Comparison of ENCODE assay signal across 8 cellular contexts in genomic region chr4:122827899-122828601, GRCh38. TPM values are rescaled to one million over a fixed set of nuclear protein-coding genes. Genes with fewer than 3 reads are reported as not detected.
DNase-seq lines count a peak whose midpoint lies in the region; ATAC-seq and TF ChIP-seq lines count a peak whose summit lies in the region.

No MANE protein-coding gene starts in this region.

- no peak overlapping the region for H3K27ac ChIP-seq in SU-DHL-6 (ENCODE audit: low read depth, low read length)
- H3K27ac ChIP-seq in right lobe of liver, result no peak overlapping the region

- peaks cover 0 to 13% (median 0%) of the 10 kb centered on the region in 4 donors for H3K4me1 ChIP-seq in right lobe of liver

- no peak overlapping the region for H3K27ac Mint-ChIP-seq in stimulated activated naive CD8-positive, alpha-beta T cell treated with anti-CD3 and anti-CD28 coated beads, Interleukin-15, Interleukin-2, amounts not matched to agents 100 ng/mL and 50 ng/mL, for 24 hours

- peak overlapping the region; percentile 68 for H2AFZ ChIP-seq in SU-DHL-6 (ENCODE audit: low read depth, low read length, severe bottlenecking)

- peaks cover 87% of the 10 kb centered on the region for H3K27me3 Mint-ChIP-seq in stimulated activated naive CD8-positive, alpha-beta T cell treated with anti-CD3 and anti-CD28 coated beads, Interleukin-15, Interleukin-2, amounts not matched to agents 100 ng/mL and 50 ng/mL, for 24 hours

- no peaks in the 10 kb centered on the region for H4K20me1 ChIP-seq in SU-DHL-6 (ENCODE audit: low read depth, low read length)

- H3F3A ChIP-seq in SU-DHL-6 (ENCODE audit: insufficient read depth), result no peaks in the 10 kb centered on the region

- 20% methylated on average over 9 of the region's 9 CpGs for WGBS in right lobe of liver (ENCODE audit: insufficient coverage, low coverage, low lambda C conversion rate, missing lambda C conversion rate)

- no peaks in the 10 kb centered on the region for H3K36me3 Mint-ChIP-seq in stimulated activated naive CD8-positive, alpha-beta T cell treated with anti-CD3 and anti-CD28 coated beads, Interleukin-15, Interleukin-2, amounts not matched to agents 100 ng/mL and 50 ng/mL, for 24 hours (ENCODE audit: low read depth)

- H3K36me3 ChIP-seq in SU-DHL-6 (ENCODE audit: low read length), result no peaks in the 10 kb centered on the region
- H3K36me3 ChIP-seq in right lobe of liver, result no peaks in the 10 kb centered on the region

- peaks cover 11% of the 10 kb centered on the region for H3K4me1 Mint-ChIP-seq in stimulated activated naive CD8-positive, alpha-beta T cell treated with anti-CD3 and anti-CD28 coated beads, Interleukin-15, Interleukin-2, amounts not matched to agents 100 ng/mL and 50 ng/mL, for 24 hours (ENCODE audit: low read depth)

- no peaks in the 10 kb centered on the region for H3K9me3 Mint-ChIP-seq in stimulated activated naive CD8-positive, alpha-beta T cell treated with anti-CD3 and anti-CD28 coated beads, Interleukin-15, Interleukin-2, amounts not matched to agents 100 ng/mL and 50 ng/mL, for 24 hours

- H3K9me3 ChIP-seq in SU-DHL-6 (ENCODE audit: insufficient read depth, low read length), result no peaks in the 10 kb centered on the region
- no peaks in the 10 kb centered on the region for H3K9me3 ChIP-seq in right lobe of liver

- no peaks in the 10 kb centered on the region for H3K79me2 ChIP-seq in SU-DHL-6 (ENCODE audit: insufficient read depth, low read length)

- peak overlapping the region; percentile 44 for H3K4me3 ChIP-seq in SU-DHL-6 (ENCODE audit: insufficient read depth, low read length, poor library complexity, severe bottlenecking)
- peak overlapping the region; percentile 82 for H3K4me3 ChIP-seq in choroid plexus epithelial cell (ENCODE audit: low read depth, low read length)
- H3K4me3 ChIP-seq in right lobe of liver, result peak overlapping the region; percentile 54 to 63 (median 57)

- peak overlapping the region; percentile 80 for H3K4me3 Mint-ChIP-seq in stimulated activated naive CD8-positive, alpha-beta T cell treated with anti-CD3 and anti-CD28 coated beads, Interleukin-15, Interleukin-2, amounts not matched to agents 100 ng/mL and 50 ng/mL, for 24 hours

- H3K4me2 ChIP-seq in SU-DHL-6 (ENCODE audit: low read depth, low read length, poor library complexity, severe bottlenecking), result peak overlapping the region; percentile 65

- H3K9me2 ChIP-seq in SU-DHL-6 (replicated peaks; ENCODE audit: insufficient read depth, low read length), result no peaks in the 10 kb centered on the region

- peak; percentile 86 for ATAC-seq in GM19467 (IDR thresholded peaks at IDR 0.05; ENCODE audit: unreplicated experiment)
- peak; percentile 90 for ATAC-seq in HG03520 (IDR thresholded peaks at IDR 0.05; ENCODE audit: unreplicated experiment)
- peak; percentile 59 to 78 (median 70) for ATAC-seq in right lobe of liver

- TF ChIP-seq CTCF in SU-DHL-6 (IDR thresholded peaks at IDR 0.05; ENCODE audit: insufficient read depth, low read length, poor library complexity, severe bottlenecking), result no peak
- TF ChIP-seq CTCF in choroid plexus epithelial cell (conservative IDR thresholded peaks at IDR 0.05; ENCODE audit: low read depth, low read length), result peak; percentile 41
- TF ChIP-seq CTCF in right lobe of liver (IDR thresholded peaks at IDR 0.05), result peak in 1 of 4 donors; percentile 20

- H3K9ac ChIP-seq in SU-DHL-6 (ENCODE audit: low read length), result peak overlapping the region; percentile 44

- no peaks in the 10 kb centered on the region for H3K27me3 ChIP-seq in SU-DHL-6 (ENCODE audit: low read length)
- H3K27me3 ChIP-seq in right lobe of liver, result no peaks in the 10 kb centered on the region

- no peak for TF ChIP-seq POLR2A in right lobe of liver (IDR thresholded peaks at IDR 0.05)

- DNase-seq in EL (peak; percentile 48), choroid plexus epithelial cell (ENCODE audit: low read depth) (peak; percentile 88), right lobe of liver (no peak), T1000 (lab: John Stamatoyannopoulos, UW) (no peak)

- intact Hi-C loops in right lobe of liver (cut with DNase I), result no loop called here

RNA-seq across cellular contexts. Expression of gene FGF2, which starts 1.4 kb away (rescaled TPM):
- total RNA-seq in right lobe of liver, result 1 to 10 TPM in 3 of 6 experiments, under 1 TPM in 3; 0.88 to 1.6 (median 1.1) TPM

Comparison
In these comparisons a context has a peak if more than half of its experiments do, and no peak if none do; other contexts are left out.
1. DNase-seq: peak in EL (single experiment) and choroid plexus epithelial cell (single experiment); none in right lobe of liver (0 of 3) and T1000 (single experiment).
2. Peak in every context shown above with its lines, with median percentiles within 50 percentile points of each other: ATAC-seq and H3K4me3 ChIP-seq.